Comparison of ENCODE assay signal across 8 cellular contexts in genomic region chr10:132575320-132576201, GRCh38. TPM values are rescaled to one million over a fixed set of nuclear protein-coding genes. Genes with fewer than 3 reads are reported as not detected.
A peak's percentile ranks its signal among the peaks of the same experiment; 100 is the strongest.
DNase-seq lines count a peak whose midpoint lies in the region; ATAC-seq and TF ChIP-seq lines count a peak whose summit lies in the region.

No MANE protein-coding gene starts in this region.

- no peak for TF ChIP-seq EP300 in suprapubic skin (IDR thresholded peaks at IDR 0.05)
- TF ChIP-seq EP300 in SK-N-SH (IDR thresholded peaks at IDR 0.05; ENCODE audit: borderline replicate concordance in 1 of 2, low read depth in 1 of 2, low read length in 1 of 2), result no peak

- H2BK15ac ChIP-seq in IMR-90 (ENCODE audit: low read depth, low read length), result no peak overlapping the region

- CTCF ChIA-PET in IMR-90 (lab: Yijun Ruan, JAX) (no interaction called here), SK-N-SH (lab: Yijun Ruan, JAX) (interaction anchor here (2.2 kb wide), 1 partner anchor 116 kb away, joined by 9 read pairs; no protein-coding TSS in a partner anchor)

- ATAC-seq in GM21367 (IDR thresholded peaks at IDR 0.05; ENCODE audit: unreplicated experiment) (peak; percentile 27), IMR-90 (ENCODE audit: low read depth) (peak; percentile 89), left colon (peak; percentile 80)
- ATAC-seq in activated naive CD8-positive, alpha-beta T cell treated with anti-CD3 and anti-CD28 coated beads, Interleukin-2, amount 50 U/mL, for 24 hours, result peak; percentile 63

- H2BK5ac ChIP-seq in IMR-90 (ENCODE audit: low read depth, low read length, poor library complexity, severe bottlenecking), result no peak overlapping the region

- H3K27me3 ChIP-seq in GM06990 (replicated peaks; ENCODE audit: control insufficient read depth, insufficient read depth, low read length) (no peaks in the 10 kb centered on the region), IMR-90 (ENCODE audit: control insufficient read depth, insufficient read depth, low read length) (peaks cover 2% of the 10 kb centered on the region; the same call in 1 of the 2 replicates), suprapubic skin (no peaks in the 10 kb centered on the region), SK-N-SH (ENCODE audit: insufficient read depth) (no peaks in the 10 kb centered on the region)

- peak overlapping the region; percentile 46 for H3K4me3 Mint-ChIP-seq in activated naive CD8-positive, alpha-beta T cell treated with anti-CD3 and anti-CD28 coated beads, Interleukin-2, amount 50 U/mL, for 24 hours

- H3K4me2 ChIP-seq in IMR-90 (ENCODE audit: low read depth, low read length) (peak overlapping the region; percentile 47; the same call in 1 of the 2 replicates), SK-N-SH (no peak overlapping the region)

- H3K9me1 ChIP-seq in IMR-90 (ENCODE audit: insufficient read depth, low read length), result peaks cover 22% of the 10 kb centered on the region; the same call in 1 of the 2 replicates

- POLR2A ChIA-PET in IMR-90 (lab: Charles Lee; ENCODE audit: unreplicated experiment) (no interaction called here), SK-N-SH (lab: Yijun Ruan, JAX) (no interaction called here)

- no peaks in the 10 kb centered on the region for H3K9me2 ChIP-seq in SK-N-SH

- peak overlapping the region; percentile 2 for H2AK9ac ChIP-seq in IMR-90 (replicated peaks; ENCODE audit: low read depth, low read length, poor library complexity)

- H3K14ac ChIP-seq in IMR-90 (replicated peaks; ENCODE audit: low read depth, low read length), result no peak overlapping the region

- TF ChIP-seq CTCF in GM06990 (IDR thresholded peaks at IDR 0.05; ENCODE audit: insufficient read depth, low read length, poor library complexity, severe bottlenecking), result no peak
- TF ChIP-seq CTCF in IMR-90 (conservative IDR thresholded peaks at IDR 0.05; ENCODE audit: low read depth, low read length), result no peak
- no peak for TF ChIP-seq CTCF in suprapubic skin (IDR thresholded peaks at IDR 0.05)
- TF ChIP-seq CTCF in SK-N-SH (IDR thresholded peaks at IDR 0.05), result no peak

- no peak overlapping the region for H4K91ac ChIP-seq in IMR-90 (ENCODE audit: insufficient read depth, low read depth, low read length)

- BruUV-seq in IMR-90 (replicated peaks; lab: Mats Ljungman, UMichigan), result no TSS peak

- peaks cover 17% of the 10 kb centered on the region for H3K79me2 ChIP-seq in SK-N-SH (ENCODE audit: insufficient read depth)

- H3K27me3 Mint-ChIP-seq in activated naive CD8-positive, alpha-beta T cell treated with anti-CD3 and anti-CD28 coated beads, Interleukin-2, amount 50 U/mL, for 24 hours, result peaks cover 2% of the 10 kb centered on the region

- no peak overlapping the region for H2AK5ac ChIP-seq in IMR-90 (ENCODE audit: low read depth, low read length)

- H2BK120ac ChIP-seq in IMR-90 (ENCODE audit: low read depth, low read length), result no peak overlapping the region

- peaks cover 6% of the 10 kb centered on the region for H3K4me1 Mint-ChIP-seq in activated naive CD8-positive, alpha-beta T cell treated with anti-CD3 and anti-CD28 coated beads, Interleukin-2, amount 50 U/mL, for 24 hours

- H3K4ac ChIP-seq in IMR-90 (ENCODE audit: low read depth, low read length), result no peak overlapping the region

- no peaks in the 10 kb centered on the region for H3K36me3 Mint-ChIP-seq in activated naive CD8-positive, alpha-beta T cell treated with anti-CD3 and anti-CD28 coated beads, Interleukin-2, amount 50 U/mL, for 24 hours (ENCODE audit: low read depth)

- H4K8ac ChIP-seq in IMR-90 (ENCODE audit: low read depth in 2 of 2, low read length in 2 of 2), result no peak overlapping the region

- intact Hi-C loops in IMR-90 (cut with micrococcal nuclease), result loop anchor here (5.0 kb wide), 1 partner anchor 38 kb away; the partner anchor contains the start of gene INPP5A
- intact Hi-C loops in left colon (cut with DNase I, micrococcal nuclease), result no loop called here

- in situ Hi-C loops in IMR-90 (cut with MboI; ENCODE audit: low sequenced_read_pairs), result no loop called here

- H3K56ac ChIP-seq in IMR-90 (ENCODE audit: extremely low read depth, insufficient read depth, low read length), result no peak overlapping the region

- H3K36me3 ChIP-seq in GM06990 (ENCODE audit: control insufficient read depth, insufficient read depth, low read length) (no peaks in the 10 kb centered on the region), IMR-90 (ENCODE audit: control insufficient read depth, insufficient read depth, low read length) (no peaks in the 10 kb centered on the region), suprapubic skin (no peaks in the 10 kb centered on the region), SK-N-SH (replicated peaks in 1 of 2; ENCODE audit: control insufficient read depth in 1 of 2, insufficient read depth in 2 of 2, low read length in 1 of 2) (no peaks in the 10 kb centered on the region)

- H2AFZ ChIP-seq in IMR-90 (replicated peaks; ENCODE audit: low read length, poor library complexity) (peak overlapping the region; percentile 56), SK-N-SH (ENCODE audit: low read depth) (no peak overlapping the region)

- H3K27ac Mint-ChIP-seq in activated naive CD8-positive, alpha-beta T cell treated with anti-CD3 and anti-CD28 coated beads, Interleukin-2, amount 50 U/mL, for 24 hours, result peak overlapping the region; percentile 67

- no peak overlapping the region for H4K5ac ChIP-seq in IMR-90 (ENCODE audit: low read depth, low read length)

- peaks cover 11 to 68% of the 10 kb centered on the region in 2 experiments for H3K79me1 ChIP-seq in IMR-90 (ENCODE audit: low read depth in 1 of 2, low read length in 2 of 2)

- no peak overlapping the region; the same call in 1 of the 2 replicates for H3K23ac ChIP-seq in IMR-90 (ENCODE audit: low read depth, low read length)

- 92% methylated on average over 2 of the region's 21 CpGs; no CpG with 5 or more reads in 1 of the 2 experiments for WGBS in IMR-90 (ENCODE audit: extremely low coverage in 2 of 2, insufficient read length in 1 of 2), 2 experiments
- WGBS in suprapubic skin, result 57% methylated on average over 20 of the region's 21 CpGs
- 73% methylated on average over 21 of the region's 21 CpGs for WGBS in SK-N-SH (ENCODE audit: low lambda C conversion rate)

- H4K20me1 ChIP-seq in IMR-90 (ENCODE audit: insufficient read depth, low read length) (peaks cover 93% of the 10 kb centered on the region), SK-N-SH (ENCODE audit: insufficient read depth) (peaks cover 66% of the 10 kb centered on the region)

- H3K4me3 ChIP-seq in GM06990 (replicated peaks; ENCODE audit: low read depth, low read length) (peak overlapping the region; percentile 15), IMR-90 (ENCODE audit: insufficient read depth, low read depth, low read length) (no peak overlapping the region), suprapubic skin (no peak overlapping the region), SK-N-SH (ENCODE audit: low read depth in 2 of 2, low read length in 1 of 2) (no peak overlapping the region)

- no peak for TF ChIP-seq RAD21 in IMR-90 (IDR thresholded peaks at IDR 0.05; ENCODE audit: low read length)
- no peak for TF ChIP-seq RAD21 in SK-N-SH (IDR thresholded peaks at IDR 0.05; ENCODE audit: low read length)

- TF ChIP-seq POLR2A in IMR-90 (IDR thresholded peaks at IDR 0.05; ENCODE audit: low read depth, low read length) (no peak), suprapubic skin (IDR thresholded peaks at IDR 0.05) (no peak)

- H3K18ac ChIP-seq in IMR-90 (ENCODE audit: low read depth, low read length), result no peak overlapping the region

- H3K27ac ChIP-seq in IMR-90 (ENCODE audit: insufficient read depth, low read length) (no peak overlapping the region), suprapubic skin (peak overlapping the region; percentile 32), SK-N-SH (ENCODE audit: low read depth in 2 of 2, low read length in 1 of 2) (no peak overlapping the region; a peak in 1 of 4 replicates)

- H3F3A ChIP-seq in SK-N-SH (replicated peaks; ENCODE audit: insufficient read depth), result peaks cover 13% of the 10 kb centered on the region

- DNase-seq in GM06990 (ENCODE audit: extremely low read depth, insufficient read length), result peak; percentile 74
- DNase-seq in IMR-90, result peak; percentile 91
- DNase-seq in activated naive CD8-positive, alpha-beta T cell treated with anti-CD3 and anti-CD28 coated beads, Interleukin-2, amount 50 U/mL, for 24 hours, result peak; percentile 65
- peak in 1 of 2 donors; percentile 52 for DNase-seq in left colon
- DNase-seq in suprapubic skin (ENCODE audit: low spot score in 2 of 2), result peak in 1 of 2 donors; percentile 55
- no peak for DNase-seq in SK-N-SH
- no peak for DNase-seq in COR-L47 (lab: John Stamatoyannopoulos, UW)

- no peaks in the 10 kb centered on the region for H3K9me3 ChIP-seq in IMR-90 (ENCODE audit: control insufficient read depth, insufficient read depth, low read length)
- H3K9me3 ChIP-seq in suprapubic skin, result no peaks in the 10 kb centered on the region
- H3K9me3 ChIP-seq in SK-N-SH, result no peaks in the 10 kb centered on the region

- H2BK20ac ChIP-seq in IMR-90 (ENCODE audit: low read depth, low read length), result no peak overlapping the region

- dilution Hi-C loops in IMR-90 (cut with HindIII; ENCODE audit: low sequenced_read_pairs, unreplicated experiment), result no loop called here

- peaks cover 24% of the 10 kb centered on the region for H3K4me1 ChIP-seq in IMR-90 (ENCODE audit: control insufficient read depth, insufficient read depth, low read length)
- peaks cover 48% of the 10 kb centered on the region for H3K4me1 ChIP-seq in suprapubic skin
- H3K4me1 ChIP-seq in SK-N-SH (ENCODE audit: control insufficient read depth in 1 of 2, insufficient read depth in 2 of 2, low read depth in 1 of 2, low read length in 1 of 2), result peaks cover 14 to 34% of the 10 kb centered on the region in 2 experiments; a peak in 3 of 4 replicates

- H3K9ac ChIP-seq in IMR-90 (ENCODE audit: low read depth, low read length), result no peak overlapping the region
- H3K9ac ChIP-seq in SK-N-SH, result no peak overlapping the region

- no peaks in the 10 kb centered on the region for H3K9me3 Mint-ChIP-seq in activated naive CD8-positive, alpha-beta T cell treated with anti-CD3 and anti-CD28 coated beads, Interleukin-2, amount 50 U/mL, for 24 hours

TF ChIP-seq in IMR-90, 13 proteins besides CTCF, POLR2A, EP300 and RAD21 (continues in another document):
- TF ChIP-seq MAZ (IDR thresholded peaks at IDR 0.05; ENCODE audit: borderline replicate concordance, low read depth, low read length), result no peak
- no peak for TF ChIP-seq MAFK (IDR thresholded peaks at IDR 0.05; ENCODE audit: low read depth, low read length)

RNA-seq across cellular contexts. Expression of gene INPP5A, which starts 38.0 kb away (rescaled TPM):
- 31.7 and 36.7 TPM in 2 replicates for total RNA-seq in IMR-90 (2012; rRNA removed)
- 20.6 and 21.4 TPM in 2 replicates for polyA plus RNA-seq in IMR-90 (2012; rRNA removed)
- polyA plus RNA-seq in IMR-90 (2012; cell fraction: cytosol; rRNA removed), result 15.9 and 20.4 TPM in 2 replicates
- polyA plus RNA-seq in IMR-90 (2012; cell fraction: nucleus; rRNA removed; ENCODE audit: low replicate concordance), result 12.2 and 16.8 TPM in 2 replicates
- 10 to 100 TPM; 35.6 to 42.2 TPM for total RNA-seq in left colon
- 10 to 100 TPM; 28.1 to 39.1 (median 32.3) TPM for total RNA-seq in suprapubic skin
- 12.0 and 12.9 TPM in 2 replicates for polyA plus RNA-seq in SK-N-SH (2012; rRNA removed)
- polyA plus RNA-seq in SK-N-SH (2012; cell fraction: cytosol; rRNA removed), result 11.2 and 11.8 TPM in 2 replicates
- polyA plus RNA-seq in SK-N-SH (2012; cell fraction: nucleus; rRNA removed), result 9.6 and 10.9 TPM in 2 replicates

Comparison
In these comparisons a context has a peak if more than half of its experiments do, and no peak if none do; other contexts are left out.
1. DNase-seq: peak in GM06990 (single experiment), IMR-90 (single experiment) and activated naive CD8-positive, alpha-beta T cell treated with anti-CD3 and anti-CD28 coated beads, Interleukin-2, amount 50 U/mL, for 24 hours (single experiment); none in SK-N-SH (single experiment) and COR-L47 (single experiment).
2. ATAC-seq: peak in every context shown above with its lines; median percentile 89 in IMR-90; 80 in left colon; 63 in activated naive CD8-positive, alpha-beta T cell treated with anti-CD3 and anti-CD28 coated beads, Interleukin-2, amount 50 U/mL, for 24 hours; 27 in GM21367.